25 cellular contexts compared by ENCODE assay signal in the genomic region with DNA sequence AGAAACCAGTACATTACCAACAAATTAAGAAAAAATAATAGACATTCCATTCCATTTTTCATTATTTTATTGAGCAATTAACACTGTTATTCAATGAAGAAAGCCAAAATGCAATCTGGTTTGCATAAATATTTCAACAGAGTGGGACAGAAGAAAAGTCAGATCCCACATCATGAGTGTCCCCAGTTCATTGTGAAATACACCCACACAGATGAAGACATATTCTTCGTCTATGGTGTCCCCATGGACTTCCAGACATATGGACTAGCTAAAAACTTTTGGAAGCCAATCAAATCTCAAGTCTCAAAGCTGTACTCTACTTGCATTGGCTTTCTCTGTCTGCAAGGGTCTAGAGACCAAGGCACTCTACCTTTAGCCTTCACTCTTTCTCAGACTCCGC.
"Had no signal": no experiment of that assay in that cellular context is flagged by ENCODE, and none has a peak within 500 bp of the region (broad histone marks: within the 10 kb centered on the region; RNA-seq: fewer than 3 reads in every experiment).

No MANE protein-coding gene starts in this region.

- H3K27ac ChIP-seq: foreskin keratinocyte, hepatocyte, left lung, ovary, prostate gland had no signal

- H3K27me3 ChIP-seq: breast epithelium, foreskin keratinocyte, hepatocyte, left lung, ovary, tibial nerve had no signal

- H3K4me1 ChIP-seq: breast epithelium, prostate gland had no signal

- H3K36me3 ChIP-seq: breast epithelium, left lung, ovary, prostate gland had no signal

- ATAC-seq: activated T-cell treated with anti-CD3 and anti-CD28 coated beads, Interleukin-2, amount 50 U/mL, for 4 hours; foreskin keratinocyte; left lung; natural killer cell treated with Interleukin-12 subunit alpha and Interleukin-12 subunit beta and Interleukin-15 and Interleukin-18, amount 100 ng/mL, for 72 hours; stimulated activated effector memory CD8-positive, alpha-beta T cell treated with anti-CD3 and anti-CD28 coated beads, Interleukin-12 subunit alpha, Interleukin-12 subunit beta, amount 100 ng/mL, for 72 hours; stimulated activated naive CD8-positive, alpha-beta T cell treated with anti-CD3 and anti-CD28 coated beads, Interleukin-15, amount 100 ng/mL, for 72 hours; T-helper 17 cell had no signal

- DNase-seq: activated CD4-positive, alpha-beta T cell treated with anti-CD3 and anti-CD28 coated beads for 4 hours; activated CD4-positive, alpha-beta T cell treated with anti-CD3 and anti-CD28 coated beads, Interleukin-2, amount 50 U/mL, for 48 hours; activated CD4-positive, CD25-positive, alpha-beta regulatory T cell; activated CD8-positive, alpha-beta memory T cell treated with anti-CD3 and anti-CD28 coated beads, Interleukin-2, amount 50 U/mL, for 48 hours; activated naive CD4-positive, alpha-beta T cell treated with Interleukin-2 at 50 U/mL for 16 hours; activated naive CD8-positive, alpha-beta T cell treated with anti-CD3 and anti-CD28 coated beads for 36 hours; activated T-cell treated with anti-CD3 and anti-CD28 coated beads, Interleukin-2, amount 50 U/mL, for 4 hours; amniotic stem cell; cortex of kidney; effector CD4-positive, alpha-beta T cell; foreskin keratinocyte; glutamatergic neuron; immature natural killer cell; left lung; ovary; stimulated activated CD4-positive, alpha-beta T cell treated with anti-CD3 and anti-CD28 coated beads, Interleukin-2, amount 100 ng/mL, for 24 hours; stimulated activated naive CD8-positive, alpha-beta T cell treated with anti-CD3 and anti-CD28 coated beads, Interleukin-15, amount 100 ng/mL, for 72 hours; SW 1271; T-helper 17 cell had no signal

- H3K9me3 ChIP-seq: breast epithelium, left lung, ovary, prostate gland, tibial nerve had no signal

- H3K4me3 ChIP-seq: breast epithelium, hepatocyte, left lung, ovary, prostate gland, tibial nerve had no signal
